Comparison of ENCODE assay signal across 9 cellular contexts in the genomic region with DNA sequence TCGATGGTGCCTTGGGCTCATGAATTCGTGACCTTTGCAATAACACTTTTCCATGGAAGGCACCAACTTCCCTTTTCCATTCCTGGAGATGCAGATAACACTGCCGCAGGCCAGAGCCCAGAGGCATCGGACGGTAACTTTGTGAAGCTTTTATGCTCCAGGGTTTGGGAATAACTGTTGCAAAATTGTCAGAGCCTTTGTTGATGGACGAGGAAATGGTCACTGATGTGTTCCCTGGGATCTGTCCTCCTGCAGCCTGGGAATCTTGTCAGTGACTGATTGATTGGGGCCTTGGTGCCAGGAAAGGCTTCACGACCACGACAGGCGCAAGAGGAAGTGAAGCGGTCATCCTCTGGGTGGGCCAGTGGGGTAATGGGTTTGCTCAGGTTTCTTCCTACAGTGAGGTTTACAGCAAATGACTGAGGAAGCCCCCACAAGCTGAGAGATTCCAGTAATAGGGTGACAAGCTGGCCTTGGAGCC. TPM values are rescaled to one million over a fixed set of nuclear protein-coding genes. Genes with fewer than 3 reads are reported as not detected.
A peak's percentile ranks its signal among the peaks of the same experiment; 100 is the strongest.
DNase-seq lines count a peak whose midpoint lies in the region; ATAC-seq and TF ChIP-seq lines count a peak whose summit lies in the region.
"Had no signal": no experiment of that assay in that cellular context is flagged by ENCODE, and none has a peak within 500 bp of the region (broad histone marks: within the 10 kb centered on the region; RNA-seq: fewer than 3 reads in every experiment).

No MANE protein-coding gene starts in this region.

- no peaks in the 10 kb centered on the region for H3K9me3 ChIP-seq in BLaER1 treated with 17β-estradiol and CSF1 and Interleukin-3, amounts not matched to agents 10 nM and 100 nM (replicated peaks in 1 of 11)
- no peaks in the 10 kb centered on the region for H3K9me3 ChIP-seq in duodenal mucosa (ENCODE audit: control insufficient read depth in 1 of 2, low read length in 2 of 2)

- peaks cover 0 to 77% (median 31%) of the 10 kb centered on the region in 11 experiments; a peak in 17 of 22 replicates for H4K20me1 ChIP-seq in BLaER1 treated with 17β-estradiol and CSF1 and Interleukin-3, amounts not matched to agents 10 nM and 100 nM

- DNase-seq in M059J (ENCODE audit: low read depth) (peak; percentile 27), osteocyte (ENCODE audit: extremely low spot score, unreplicated experiment) (no peak), KG1 (lab: John Stamatoyannopoulos, UW) (no peak), GDM1 (lab: John Stamatoyannopoulos, UW) (no peak)
- DNase-seq: NCI-H187 had no signal

- H3K27ac Mint-ChIP-seq in osteocyte (ENCODE audit: unreplicated experiment), result peak overlapping the region; percentile 95

- H3K4me3 Mint-ChIP-seq in osteocyte (ENCODE audit: unreplicated experiment), result no peak overlapping the region

- H3K9me3 Mint-ChIP-seq in osteocyte (ENCODE audit: unreplicated experiment), result no peaks in the 10 kb centered on the region

- H3K4me1 Mint-ChIP-seq in osteocyte (ENCODE audit: unreplicated experiment), result peaks cover 78% of the 10 kb centered on the region

- peaks cover 70 to 100% (median 86%) of the 10 kb centered on the region in 10 experiments for H3K4me1 ChIP-seq in BLaER1 treated with 17β-estradiol and CSF1 and Interleukin-3, amounts not matched to agents 10 nM and 100 nM
- peaks cover 62 to 68% of the 10 kb centered on the region in 2 donors for H3K4me1 ChIP-seq in duodenal mucosa (ENCODE audit: control insufficient read depth in 1 of 2, insufficient read depth in 2 of 2, low read length in 2 of 2)

- H3K27me3 Mint-ChIP-seq in osteocyte (ENCODE audit: unreplicated experiment), result no peaks in the 10 kb centered on the region

- peak overlapping the region; percentile 59 to 99 (median 89) for H3K27ac ChIP-seq in BLaER1 treated with 17β-estradiol and CSF1 and Interleukin-3, amounts not matched to agents 10 nM and 100 nM
- H3K27ac ChIP-seq in duodenal mucosa (ENCODE audit: low read depth, low read length), result peak overlapping the region; percentile 79

- ATAC-seq in GM18502 (IDR thresholded peaks at IDR 0.05; ENCODE audit: poor library complexity, unreplicated experiment) (no peak), GM18519 (IDR thresholded peaks at IDR 0.05; ENCODE audit: low FRiP score, unreplicated experiment) (no peak)

- no peaks in the 10 kb centered on the region for H3K27me3 ChIP-seq in BLaER1 treated with 17β-estradiol and CSF1 and Interleukin-3, amounts not matched to agents 10 nM and 100 nM
- no peaks in the 10 kb centered on the region for H3K27me3 ChIP-seq in duodenal mucosa (ENCODE audit: control insufficient read depth in 1 of 2, insufficient read depth in 2 of 2, low read length in 2 of 2)

- no peak for TF ChIP-seq CTCF in osteocyte (IDR thresholded peaks at IDR 0.05)

- peak overlapping the region; percentile 38 to 97 (median 89) for H3K4me2 ChIP-seq in BLaER1 treated with 17β-estradiol and CSF1 and Interleukin-3, amounts not matched to agents 10 nM and 100 nM

- peaks cover 40 to 98% (median 84%) of the 10 kb centered on the region in 11 experiments for H3K36me3 ChIP-seq in BLaER1 treated with 17β-estradiol and CSF1 and Interleukin-3, amounts not matched to agents 10 nM and 100 nM
- H3K36me3 ChIP-seq in duodenal mucosa (ENCODE audit: control insufficient read depth in 1 of 2, insufficient read depth in 2 of 2, low read length in 2 of 2), result peaks cover 9 to 25% of the 10 kb centered on the region in 2 donors

- H3K9ac ChIP-seq in BLaER1 treated with 17β-estradiol and CSF1 and Interleukin-3, amounts not matched to agents 10 nM and 100 nM, result peak overlapping the region; percentile 24 to 91 (median 64); a peak in 18 of 22 replicates
- H3K9ac ChIP-seq in duodenal mucosa (ENCODE audit: low read depth in 1 of 2, low read length in 2 of 2), result peak overlapping the region in 1 of 2 donors; percentile 42

- H3K36me3 Mint-ChIP-seq in osteocyte (ENCODE audit: unreplicated experiment), result peaks cover 21% of the 10 kb centered on the region

- H3K4me3 ChIP-seq in BLaER1 treated with 17β-estradiol and CSF1 and Interleukin-3, amounts not matched to agents 10 nM and 100 nM, result peak overlapping the region in 3 of 10 experiments; percentile 21 to 55 (median 31); a peak in 4 of 20 replicates
- H3K4me3 ChIP-seq in duodenal mucosa (ENCODE audit: low read depth in 1 of 2, low read length in 2 of 2), result no peak overlapping the region

RNA-seq across cellular contexts. Expression of gene PGS1, which starts 37.4 kb away (rescaled TPM):
- 26.2 and 32.3 TPM in 2 replicates for total RNA-seq in M059J (2014; rRNA removed; shearing (Covaris generic))
- total RNA-seq in osteocyte, result 52.7 and 53.0 TPM in 2 replicates

RNA-seq across cellular contexts. Expression of gene SOCS3, which starts 56.0 kb away (rescaled TPM):
- 26.6 and 39.3 TPM in 2 replicates for total RNA-seq in M059J (2014; rRNA removed; shearing (Covaris generic))
- 79.1 and 86.4 TPM in 2 replicates for total RNA-seq in osteocyte
